In the genomic region with DNA sequence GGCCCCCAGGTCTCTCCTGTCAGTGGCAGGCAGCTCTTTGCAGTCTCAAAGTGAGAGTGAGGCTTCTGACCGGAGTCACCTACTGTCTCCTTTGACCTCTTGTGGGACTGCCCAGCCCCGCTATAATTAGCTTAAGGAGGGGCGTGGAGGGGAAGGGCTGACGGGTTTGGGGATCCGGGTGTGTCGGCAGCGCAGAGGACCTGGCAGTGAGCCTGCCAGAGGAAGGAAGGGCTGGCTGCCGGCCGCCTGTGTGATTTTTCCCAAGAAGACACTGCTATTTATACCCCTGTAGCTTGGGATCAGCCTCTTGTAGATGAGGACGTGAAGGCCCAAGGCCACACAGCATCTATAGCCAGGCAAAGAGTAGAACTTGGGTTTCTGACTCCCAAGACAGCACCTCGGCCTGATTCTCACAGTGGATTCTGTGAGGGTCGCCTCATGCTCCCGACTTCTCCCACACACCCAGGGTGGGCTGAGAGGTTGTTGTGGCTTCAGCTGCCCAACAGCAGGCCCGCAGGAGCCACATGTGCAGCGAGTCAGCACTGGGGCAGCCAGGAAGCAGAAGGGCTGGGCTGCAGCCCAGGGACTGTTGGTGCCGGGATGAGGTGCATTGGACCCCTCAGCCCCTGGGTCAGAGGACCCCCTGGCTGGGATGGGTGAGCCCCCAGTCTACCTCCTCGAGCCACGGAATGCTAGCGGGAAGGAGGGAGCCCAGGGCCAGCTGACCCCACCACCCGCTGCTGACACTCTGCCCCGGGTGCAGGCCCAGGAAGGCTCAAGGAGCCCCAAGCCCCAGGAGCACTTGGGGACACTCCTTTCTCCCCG, we compare ENCODE assay signal across 7 cellular contexts.
DNase-seq lines count a peak whose midpoint lies in the region; ATAC-seq, FAIRE-seq and TF ChIP-seq lines count a peak whose summit lies in the region.
"Not testable (repeated sequence)": the region's sequence is repeated elsewhere in the genome, so short reads cannot be mapped to it uniquely, and the experiment has no call there.

No MANE protein-coding gene starts in this region.

- intact Hi-C loops in IMR-90 (cut with micrococcal nuclease); endothelial cell of umbilical vein (cut with micrococcal nuclease): not testable (repeated sequence)
- intact Hi-C loops in left colon (cut with DNase I, micrococcal nuclease) (loop anchor here in 1 of 2 donors (10.0 kb wide), 1 partner anchor 801 kb away; no protein-coding TSS in a partner anchor), sigmoid colon (cut with DNase I) (loop anchor here (2.0 kb wide), 1 partner anchor 17 kb away; no protein-coding TSS in a partner anchor)

- H3K9me1 ChIP-seq in IMR-90 (ENCODE audit: insufficient read depth, low read length); endothelial cell of umbilical vein (replicated peaks; ENCODE audit: control insufficient read depth, extremely low read depth, insufficient read depth, low read length): not testable (repeated sequence)

- H3K4ac ChIP-seq in IMR-90 (ENCODE audit: low read depth, low read length) = not testable (repeated sequence)

- not testable (repeated sequence) for H3K14ac ChIP-seq in IMR-90 (replicated peaks; ENCODE audit: low read depth, low read length)

- H2BK15ac ChIP-seq in IMR-90 (ENCODE audit: low read depth, low read length) = not testable (repeated sequence)

- POLR2A ChIA-PET in IMR-90 (lab: Charles Lee; ENCODE audit: unreplicated experiment); endothelial cell of umbilical vein (lab: Charles Lee): not testable (repeated sequence)

- TF ChIP-seq CTCF in IMR-90 (conservative IDR thresholded peaks at IDR 0.05; ENCODE audit: low read depth, low read length); endothelial cell of umbilical vein (IDR thresholded peaks at IDR 0.05; ENCODE audit: extremely low read depth in 1 of 2, insufficient read depth in 1 of 2, low read depth in 1 of 2, low read length in 2 of 2); cardiac muscle cell (IDR thresholded peaks at IDR 0.05; ENCODE audit: low read depth, low read length); sigmoid colon (IDR thresholded peaks at IDR 0.05); suprapubic skin (IDR thresholded peaks at IDR 0.05): not testable (repeated sequence)

- not testable (repeated sequence) for H3K36me3 ChIP-seq in IMR-90 (ENCODE audit: control insufficient read depth, insufficient read depth, low read length); endothelial cell of umbilical vein (ENCODE audit: control insufficient read depth in 2 of 2, extremely low read depth in 1 of 2, insufficient read depth in 2 of 2, low read length in 2 of 2); cardiac muscle cell; muscle layer of colon (ENCODE audit: insufficient read depth, low read length); sigmoid colon; suprapubic skin

- TF ChIP-seq POLR2A in IMR-90 (IDR thresholded peaks at IDR 0.05; ENCODE audit: low read depth, low read length); endothelial cell of umbilical vein (IDR thresholded peaks at IDR 0.05; ENCODE audit: low read depth, low read length); sigmoid colon (IDR thresholded peaks at IDR 0.05); suprapubic skin (IDR thresholded peaks at IDR 0.05): not testable (repeated sequence)

- peak overlapping the region; percentile 72 for H2AK9ac ChIP-seq in IMR-90 (replicated peaks; ENCODE audit: low read depth, low read length, poor library complexity)

- BruUV-seq in IMR-90 (replicated peaks; lab: Mats Ljungman, UMichigan); endothelial cell of umbilical vein (replicated peaks; lab: Mats Ljungman, UMichigan): not testable (repeated sequence)

- H3K56ac ChIP-seq in IMR-90 (ENCODE audit: extremely low read depth, insufficient read depth, low read length) = not testable (repeated sequence)

- not testable (repeated sequence) for H2BK20ac ChIP-seq in IMR-90 (ENCODE audit: low read depth, low read length)

- not testable (repeated sequence) for H3K79me1 ChIP-seq in IMR-90 (ENCODE audit: low read depth in 1 of 2, low read length in 2 of 2)

- not testable (repeated sequence) for H2AK5ac ChIP-seq in IMR-90 (ENCODE audit: low read depth, low read length)

- H4K91ac ChIP-seq in IMR-90 (ENCODE audit: insufficient read depth, low read depth, low read length) = not testable (repeated sequence)

- H3K4me3 ChIP-seq in IMR-90 (ENCODE audit: insufficient read depth, low read depth, low read length); endothelial cell of umbilical vein (replicated peaks in 1 of 3; ENCODE audit: insufficient read depth in 1 of 3, low read depth in 1 of 3, low read length in 3 of 3); cardiac muscle cell; muscle layer of colon (ENCODE audit: low read depth in 1 of 2, low read length in 2 of 2); sigmoid colon; suprapubic skin: not testable (repeated sequence)

- not testable (repeated sequence) for H3K27ac ChIP-seq in IMR-90 (ENCODE audit: insufficient read depth, low read length); endothelial cell of umbilical vein (ENCODE audit: insufficient read depth, low read depth, low read length); suprapubic skin
- H3K27ac ChIP-seq in cardiac muscle cell = peak overlapping the region; percentile 51
- peak overlapping the region; percentile 44 for H3K27ac ChIP-seq in muscle layer of colon (ENCODE audit: low read depth, low read length)
- peak overlapping the region in 3 of 4 donors; percentile 71 to 74 (median 73) for H3K27ac ChIP-seq in sigmoid colon

- H2BK5ac ChIP-seq in IMR-90 (ENCODE audit: low read depth, low read length, poor library complexity, severe bottlenecking) = not testable (repeated sequence)

- ATAC-seq in IMR-90 (ENCODE audit: low read depth) (peak; percentile 64), left colon (peak; percentile 82)

- not testable (repeated sequence) for H2AFZ ChIP-seq in IMR-90 (replicated peaks; ENCODE audit: low read length, poor library complexity); endothelial cell of umbilical vein (ENCODE audit: low read depth, low read length)

- H4K5ac ChIP-seq in IMR-90 (ENCODE audit: low read depth, low read length) = not testable (repeated sequence)

- H3K4me1 ChIP-seq in IMR-90 (ENCODE audit: control insufficient read depth, insufficient read depth, low read length) (peaks cover 13% of the 10 kb centered on the region), cardiac muscle cell (ENCODE audit: low read depth) (peaks cover 16% of the 10 kb centered on the region), muscle layer of colon (ENCODE audit: insufficient read depth, low read length) (peaks cover 23% of the 10 kb centered on the region), sigmoid colon (peaks cover 0 to 27% (median 25%) of the 10 kb centered on the region in 4 donors), suprapubic skin (peaks cover 25% of the 10 kb centered on the region)
- not testable (repeated sequence) for H3K4me1 ChIP-seq in endothelial cell of umbilical vein (ENCODE audit: control insufficient read depth, extremely low read depth, insufficient read depth, low read length)

- CTCF ChIA-PET in IMR-90 (lab: Yijun Ruan, JAX); endothelial cell of umbilical vein (lab: Charles Lee): not testable (repeated sequence)

- not testable (repeated sequence) for H3K79me2 ChIP-seq in endothelial cell of umbilical vein (ENCODE audit: control insufficient read depth, insufficient read depth, low read length)

- in situ Hi-C loops in IMR-90 (cut with MboI; ENCODE audit: low sequenced_read_pairs) = loop anchor here (25.0 kb wide), 1 partner anchor 464 kb away; a partner anchor contains a TSS

- not testable (repeated sequence) for H3K9ac ChIP-seq in IMR-90 (ENCODE audit: low read depth, low read length); endothelial cell of umbilical vein (replicated peaks; ENCODE audit: extremely low read depth, insufficient read depth, low read length); muscle layer of colon (ENCODE audit: low read length)

- WGBS in IMR-90 (ENCODE audit: extremely low coverage in 2 of 2, insufficient read length in 1 of 2), 2 experiments = no CpG with 5 or more reads among the region's 22 CpGs
- WGBS in sigmoid colon, 2 donors = 30 to 70% methylated on average over 9 to 11 of the region's 22 CpGs
- no CpG with 5 or more reads among the region's 22 CpGs for WGBS in suprapubic skin

- not testable (repeated sequence) for H4K8ac ChIP-seq in IMR-90 (ENCODE audit: low read depth in 2 of 2, low read length in 2 of 2)

- not testable (repeated sequence) for H3K23ac ChIP-seq in IMR-90 (ENCODE audit: low read depth, low read length)

- FAIRE-seq in endothelial cell of umbilical vein (lab: Jason Lieb, UNC) = peak; percentile 94

- H3K4me2 ChIP-seq in IMR-90 (ENCODE audit: low read depth, low read length); endothelial cell of umbilical vein (ENCODE audit: insufficient read depth, low read length): not testable (repeated sequence)

- not testable (repeated sequence) for H4K20me1 ChIP-seq in IMR-90 (ENCODE audit: insufficient read depth, low read length); endothelial cell of umbilical vein (replicated peaks; ENCODE audit: control insufficient read depth, extremely low read depth, insufficient read depth, low read length)

- not testable (repeated sequence) for TF ChIP-seq EP300 in sigmoid colon (IDR thresholded peaks at IDR 0.05); suprapubic skin (IDR thresholded peaks at IDR 0.05)

- not testable (repeated sequence) for H3K9me3 ChIP-seq in IMR-90 (ENCODE audit: control insufficient read depth, insufficient read depth, low read length); endothelial cell of umbilical vein (replicated peaks; ENCODE audit: control insufficient read depth, insufficient read depth, low read length); cardiac muscle cell (ENCODE audit: low read depth); muscle layer of colon (ENCODE audit: low read length); sigmoid colon; suprapubic skin

- dilution Hi-C loops in IMR-90 (cut with HindIII; ENCODE audit: low sequenced_read_pairs, unreplicated experiment); endothelial cell of umbilical vein (cut with MboI; ENCODE audit: extremely low pct_ligation_motif_present, low sequenced_read_pairs): not testable (repeated sequence)

- not testable (repeated sequence) for H3K27me3 ChIP-seq in IMR-90 (ENCODE audit: control insufficient read depth, insufficient read depth, low read length); endothelial cell of umbilical vein (ENCODE audit: control insufficient read depth in 2 of 2, insufficient read depth in 2 of 2, low read length in 2 of 2); cardiac muscle cell; muscle layer of colon (ENCODE audit: control insufficient read depth in 1 of 2, insufficient read depth in 2 of 2, low read length in 2 of 2); sigmoid colon; suprapubic skin

- DNase-seq in IMR-90; endothelial cell of umbilical vein (ENCODE audit: low read depth, low spot score); cardiac muscle cell (ENCODE audit: low read depth in 1 of 2, low spot score in 1 of 2); left colon; sigmoid colon: not testable (repeated sequence)
- peak; percentile 31 to 46 for DNase-seq in suprapubic skin (ENCODE audit: low spot score in 2 of 2)

- not testable (repeated sequence) for H2BK120ac ChIP-seq in IMR-90 (ENCODE audit: low read depth, low read length)

- not testable (repeated sequence) for TF ChIP-seq RAD21 in IMR-90 (IDR thresholded peaks at IDR 0.05; ENCODE audit: low read length)

- not testable (repeated sequence) for H3K18ac ChIP-seq in IMR-90 (ENCODE audit: low read depth, low read length)
